ENCODE assay signal across 10 cellular contexts in genomic region chr11:75402002-75402773, GRCh38. TPM values are rescaled to one million over a fixed set of nuclear protein-coding genes. Genes with fewer than 3 reads are reported as not detected.
A peak's percentile ranks its signal among the peaks of the same experiment; 100 is the strongest.
DNase-seq lines count a peak whose midpoint lies in the region; ATAC-seq and TF ChIP-seq lines count a peak whose summit lies in the region.
"Had no signal": no experiment of that assay in that cellular context is flagged by ENCODE, and none has a peak within 500 bp of the region (broad histone marks: within the 10 kb centered on the region; RNA-seq: fewer than 3 reads in every experiment).

No MANE protein-coding gene starts in this region.

- 87 to 88% methylated on average over 8 to 10 of the region's 10 CpGs for WGBS in upper lobe of left lung, 2 donors

- H3K4me3 Mint-ChIP-seq in mesothelial cell of epicardium = peak overlapping the region; percentile 98

- peaks cover 32% of the 10 kb centered on the region for H3K4me1 Mint-ChIP-seq in mesothelial cell of epicardium

- TF ChIP-seq EP300 in upper lobe of left lung (IDR thresholded peaks at IDR 0.05) = no peak

- no peaks in the 10 kb centered on the region for H3K9me3 ChIP-seq in HUES48 (ENCODE audit: control insufficient read depth, insufficient read depth, low read length)
- no peaks in the 10 kb centered on the region for H3K9me3 ChIP-seq in upper lobe of left lung
- H3K9me3 ChIP-seq: ascending aorta had no signal

- peak overlapping the region; percentile 69 for H3K27ac Mint-ChIP-seq in mesothelial cell of epicardium

- H3K4me3 ChIP-seq in HUES48 (ENCODE audit: low read depth, low read length) = peak overlapping the region; percentile 98; the same call in 1 of the 2 replicates
- peak overlapping the region; percentile 100 for H3K4me3 ChIP-seq in astrocyte of the spinal cord (ENCODE audit: low read depth, low read length)
- H3K4me3 ChIP-seq in upper lobe of left lung = peak overlapping the region in 1 of 4 donors; percentile 71
- H3K4me3 ChIP-seq: ascending aorta had no signal

- DNase-seq in astrocyte of the spinal cord (ENCODE audit: low read depth, low spot score) (no peak), mesothelial cell of epicardium (ENCODE audit: low spot score in 2 of 2, unreplicated experiment in 2 of 2) (no peak), glomerular visceral epithelial cell (ENCODE audit: extremely low spot score) (no peak), anterior cingulate cortex (lab: John Stamatoyannopoulos, UW) (no peak), upper lobe of left lung (no peak), germinal center (ENCODE audit: low spot score) (no peak)
- DNase-seq: Right ventricle myocardium superior had no signal

- peaks cover 9% of the 10 kb centered on the region for H3K4me1 ChIP-seq in HUES48 (ENCODE audit: control insufficient read depth, insufficient read depth, low read length)
- peaks cover 21 to 50% (median 31%) of the 10 kb centered on the region in 4 donors for H3K4me1 ChIP-seq in upper lobe of left lung

- H3K27me3 Mint-ChIP-seq in mesothelial cell of epicardium (ENCODE audit: low read depth) = no peaks in the 10 kb centered on the region

- H3K27me3 ChIP-seq in HUES48 (ENCODE audit: control insufficient read depth, insufficient read depth, low read length) (no peaks in the 10 kb centered on the region), upper lobe of left lung (no peaks in the 10 kb centered on the region)
- H3K27me3 ChIP-seq: ascending aorta had no signal

- ATAC-seq in upper lobe of left lung (ENCODE audit: low FRiP score in 2 of 2) = no peak

- H3K9ac ChIP-seq in HUES48 (ENCODE audit: low read depth, low read length) = no peak overlapping the region; the same call in 1 of the 2 replicates

- no peaks in the 10 kb centered on the region for H3K9me3 Mint-ChIP-seq in mesothelial cell of epicardium

- peaks cover 70% of the 10 kb centered on the region for H3K36me3 ChIP-seq in HUES48 (ENCODE audit: control insufficient read depth, insufficient read depth, low read length)
- peaks cover 40 to 67% (median 57%) of the 10 kb centered on the region in 4 donors for H3K36me3 ChIP-seq in upper lobe of left lung

- TF ChIP-seq POLR2A in upper lobe of left lung (IDR thresholded peaks at IDR 0.05) = no peak

- TF ChIP-seq CTCF in C4-2B (conservative IDR thresholded peaks at IDR 0.05) (peak; percentile 5; the same call in 1 of the 2 replicates), astrocyte of the spinal cord (IDR thresholded peaks at IDR 0.05; ENCODE audit: low read depth, low read length) (no peak), mesothelial cell of epicardium (IDR thresholded peaks at IDR 0.05; ENCODE audit: unreplicated experiment) (no peak), upper lobe of left lung (IDR thresholded peaks at IDR 0.05) (no peak)

- in situ Hi-C loops in astrocyte of the spinal cord (cut with HindIII; ENCODE audit: low sequenced_read_pairs) = no loop called here

- H3K27ac ChIP-seq in C4-2B (peak overlapping the region; percentile 95; the same call in 1 of the 2 replicates), HUES48 (ENCODE audit: low read depth, low read length) (peak overlapping the region; percentile 36), upper lobe of left lung (peak overlapping the region in 1 of 4 donors; percentile 22)
- H3K27ac ChIP-seq: ascending aorta had no signal

- peaks cover 41% of the 10 kb centered on the region for H3K36me3 Mint-ChIP-seq in mesothelial cell of epicardium

RNA-seq across cellular contexts. Expression of gene RPS3, which starts 2.9 kb away (rescaled TPM):
- total RNA-seq in mesothelial cell of epicardium (2,848 to 2,954 TPM (median 2,936 TPM) in 3 replicates), upper lobe of left lung (1,000 to 10,000 TPM in 4 of 6 donors, 100 to 1,000 TPM in 2; 474 to 2,141 (median 1,268) TPM)

RNA-seq across cellular contexts. Expression of gene KLHL35, which starts 30.8 kb away (rescaled TPM):
- total RNA-seq in mesothelial cell of epicardium (0.38 to 0.67 TPM (median 0.59 TPM) in 3 replicates), upper lobe of left lung (1 to 10 TPM; 3.5 to 7.3 (median 4.3) TPM)
- total RNA-seq: ascending aorta had no signal

RNA-seq across cellular contexts. Expression of gene ARRB1, which starts 50.7 kb away (rescaled TPM):
- total RNA-seq in mesothelial cell of epicardium (15.9 to 17.5 TPM (median 16.5 TPM) in 3 replicates), upper lobe of left lung (100 to 1,000 TPM; 119 to 235 (median 170) TPM)
